25 cellular contexts compared by ENCODE assay signal in the genomic region with DNA sequence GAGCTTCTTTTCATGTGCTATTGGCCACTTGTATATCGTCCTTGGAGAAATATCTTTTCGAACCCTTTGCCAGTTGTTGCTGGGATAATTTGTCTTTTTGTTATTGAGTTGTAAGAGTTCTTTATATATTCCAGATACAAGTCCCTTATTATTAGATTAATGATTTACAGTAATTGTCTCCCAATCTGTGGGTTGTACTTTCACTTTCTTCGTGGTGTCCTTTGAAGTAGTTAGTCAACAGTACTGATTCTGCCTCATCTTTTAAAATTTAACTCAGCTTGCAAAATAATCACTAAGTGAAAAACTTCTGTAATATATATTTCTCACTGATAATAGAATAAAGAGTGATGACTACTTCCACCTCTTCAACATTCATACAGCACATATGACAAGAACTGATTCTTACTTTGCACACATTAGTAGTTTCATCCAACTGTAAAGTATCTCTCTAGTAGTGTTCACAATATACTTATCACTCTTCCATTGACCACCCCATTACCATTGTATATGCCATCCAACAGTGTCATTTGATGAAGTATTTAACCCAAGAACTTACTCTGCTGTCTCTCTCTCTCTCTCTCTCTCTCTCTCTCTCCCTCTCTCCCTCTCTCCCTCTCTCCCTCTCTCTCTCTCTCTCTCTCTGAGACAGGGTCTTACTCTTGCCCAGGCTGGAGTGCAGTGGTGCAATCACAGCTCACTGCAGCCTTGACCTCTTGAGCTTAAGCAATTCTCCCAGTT.
DNase-seq lines count a peak whose midpoint lies in the region; ATAC-seq and TF ChIP-seq lines count a peak whose summit lies in the region.
"Had no signal": no experiment of that assay in that cellular context is flagged by ENCODE, and none has a peak within 500 bp of the region (broad histone marks: within the 10 kb centered on the region; RNA-seq: fewer than 3 reads in every experiment).

No MANE protein-coding gene starts in this region.

- DNase-seq in kidney tubule cell (ENCODE audit: low spot score) (peak; percentile 72), activated gamma-delta T cell (lab: John Stamatoyannopoulos, UW) (no peak), tibial artery (no peak), prostate gland (ENCODE audit: low spot score) (no peak)
- DNase-seq: activated CD4-positive, alpha-beta memory T cell treated with anti-CD3 and anti-CD28 coated beads, Interleukin-2, amount 10 ng/mL, durations not matched to agents 7 days and 5 days; activated naive CD4-positive, alpha-beta T cell treated with anti-CD3 and anti-CD28 coated beads, Interleukin-2, amount 10 ng/mL, durations not matched to agents 7 days and 5 days; activated T-cell treated with anti-CD3 and anti-CD28 coated beads, Interleukin-2, amount 50 U/mL, for 1 hour; aorta; DMS153; effector memory CD4-positive, alpha-beta T cell; HCEC 1CT; MM.1S; mucosa of descending colon; NCI-H146; NCI-H2171 treated with DMSO at 0.1 percent for 48 hours; NCI-H69; SJCRH30; spleen; T-helper 2 cell had no signal

- peak; percentile 71 for ATAC-seq in GM18511 (IDR thresholded peaks at IDR 0.05; ENCODE audit: unreplicated experiment)
- peak; percentile 73 for ATAC-seq in GM21825 (IDR thresholded peaks at IDR 0.05; ENCODE audit: unreplicated experiment)
- ATAC-seq in HG03354 (IDR thresholded peaks at IDR 0.05; ENCODE audit: poor library complexity, severe bottlenecking, unreplicated experiment): peak; percentile 68
- no peak for ATAC-seq in GM19328 (IDR thresholded peaks at IDR 0.05; ENCODE audit: unreplicated experiment)
- ATAC-seq: mucosa of descending colon had no signal

- no peaks in the 10 kb centered on the region for H3K27me3 ChIP-seq in tibial artery
- no peaks in the 10 kb centered on the region for H3K27me3 ChIP-seq in prostate gland (replicated peaks; ENCODE audit: insufficient read depth)
- H3K27me3 ChIP-seq: neural progenitor cell, SJCRH30, spleen had no signal

- WGBS in prostate gland: 87% methylated on average over 3 of the region's 3 CpGs

- H3K4me3 ChIP-seq in tibial artery (no peak overlapping the region), prostate gland (no peak overlapping the region)
- H3K4me3 ChIP-seq: mucosa of descending colon, neural progenitor cell, SJCRH30, spleen had no signal

- intact Hi-C loops in tibial artery (cut with DNase I; ENCODE audit: low total_unique reads) (no loop called here), prostate gland (cut with DNase I) (no loop called here)

- H3K36me3 ChIP-seq in tibial artery: peaks cover 4% of the 10 kb centered on the region in 3 donors
- no peaks in the 10 kb centered on the region for H3K36me3 ChIP-seq in prostate gland
- H3K36me3 ChIP-seq: neural progenitor cell had no signal

- H3K4me1 ChIP-seq in tibial artery: no peaks in the 10 kb centered on the region
- H3K4me1 ChIP-seq in prostate gland (replicated peaks): no peaks in the 10 kb centered on the region
- H3K4me1 ChIP-seq: SJCRH30, spleen had no signal

- no peak overlapping the region for H3K27ac ChIP-seq in tibial artery
- H3K27ac ChIP-seq in prostate gland: no peak overlapping the region
- H3K27ac ChIP-seq: C4-2B, neural progenitor cell, SJCRH30, spleen had no signal

- H3K9me3 ChIP-seq in tibial artery: peaks cover 0 to 7% (median 0%) of the 10 kb centered on the region in 3 donors
- H3K9me3 ChIP-seq in prostate gland: no peaks in the 10 kb centered on the region
- H3K9me3 ChIP-seq: mucosa of descending colon had no signal

- no peak for TF ChIP-seq POLR2A in prostate gland (IDR thresholded peaks at IDR 0.05)

- no peak for TF ChIP-seq CTCF in tibial artery (IDR thresholded peaks at IDR 0.05)
- no peak for TF ChIP-seq CTCF in prostate gland (IDR thresholded peaks at IDR 0.05)
